Comparison of ENCODE assay signal across 26 cellular contexts in genomic region chr22:49717322-49717919, GRCh38.
"Had no signal": no experiment of that assay in that cellular context is flagged by ENCODE, and none has a peak within 500 bp of the region (broad histone marks: within the 10 kb centered on the region; RNA-seq: fewer than 3 reads in every experiment).

No MANE protein-coding gene starts in this region.

- H3K4me3 Mint-ChIP-seq: activated CD8-positive, alpha-beta T cell treated with anti-CD3 and anti-CD28 coated beads, Interleukin-2, amount 10 ng/mL, durations not matched to agents 7 days and 5 days; activated naive CD4-positive, alpha-beta T cell treated with anti-CD3 and anti-CD28 coated beads, Interleukin-2, amount 50 U/mL, for 24 hours; activated T-cell treated with anti-CD3 and anti-CD28 coated beads, Interleukin-2, amount 50 U/mL, for 72 hours; immature natural killer cell; mesothelial cell of epicardium; natural killer cell; stimulated activated memory B cell treated with anti-CD40 and anti-IgM and Interleukin-4, amounts not matched to agents 10 μg/mL and 1 μg/mL and 100 μg/mL, for 72 hours had no signal

- H3K4me3 ChIP-seq: body of pancreas, cardiac muscle cell, left lung, lung, stomach, suprapubic skin, tibial nerve had no signal

- H3K27me3 Mint-ChIP-seq: activated naive CD4-positive, alpha-beta T cell treated with anti-CD3 and anti-CD28 coated beads, Interleukin-2, amount 50 U/mL, for 24 hours had no signal

- H3K4me1 ChIP-seq: body of pancreas, foreskin keratinocyte, left lung, parathyroid adenoma, stomach, suprapubic skin, tibial nerve had no signal

- H3K36me3 ChIP-seq: cardiac muscle cell, left lung, stomach, suprapubic skin, tibial nerve, WERI-Rb-1 had no signal

- H3K9ac ChIP-seq: parathyroid adenoma had no signal

- H3K9me3 Mint-ChIP-seq: activated naive CD4-positive, alpha-beta T cell treated with anti-CD3 and anti-CD28 coated beads, Interleukin-2, amount 50 U/mL, for 24 hours; activated T-cell treated with anti-CD3 and anti-CD28 coated beads, Interleukin-2, amount 50 U/mL, for 72 hours; immature natural killer cell; mesothelial cell of epicardium; natural killer cell; stimulated activated memory B cell treated with anti-CD40 and anti-IgM and Interleukin-4, amounts not matched to agents 10 μg/mL and 1 μg/mL and 100 μg/mL, for 72 hours had no signal

- H3K27ac Mint-ChIP-seq: activated CD8-positive, alpha-beta T cell treated with anti-CD3 and anti-CD28 coated beads, Interleukin-2, amount 10 ng/mL, durations not matched to agents 7 days and 5 days; activated naive CD4-positive, alpha-beta T cell treated with anti-CD3 and anti-CD28 coated beads, Interleukin-2, amount 50 U/mL, for 24 hours; activated T-cell treated with anti-CD3 and anti-CD28 coated beads, Interleukin-2, amount 50 U/mL, for 72 hours; immature natural killer cell; mesothelial cell of epicardium; natural killer cell; stimulated activated memory B cell treated with anti-CD40 and anti-IgM and Interleukin-4, amounts not matched to agents 10 μg/mL and 1 μg/mL and 100 μg/mL, for 72 hours had no signal

- H3K27ac ChIP-seq: body of pancreas, cardiac muscle cell, foreskin keratinocyte, left lung, parathyroid adenoma, stomach, suprapubic skin, tibial nerve, WERI-Rb-1 had no signal

- ATAC-seq: activated CD8-positive, alpha-beta T cell treated with anti-CD3 and anti-CD28 coated beads, Interleukin-2, amount 10 ng/mL, durations not matched to agents 7 days and 5 days; activated T-cell treated with anti-CD3 and anti-CD28 coated beads, Interleukin-2, amount 50 U/mL, for 72 hours; body of pancreas; foreskin keratinocyte; left lung; natural killer cell; sciatic nerve; stimulated activated memory B cell treated with anti-CD40 and anti-IgM and Interleukin-4, amounts not matched to agents 10 μg/mL and 1 μg/mL and 100 μg/mL, for 72 hours had no signal

- DNase-seq: activated CD4-positive, alpha-beta T cell treated with anti-CD3 and anti-CD28 coated beads for 1 hour; activated CD4-positive, alpha-beta T cell treated with anti-CD3 and anti-CD28 coated beads, Interleukin-2, amount 50 U/mL, for 1 hour; activated CD8-positive, alpha-beta T cell treated with anti-CD3 and anti-CD28 coated beads, Interleukin-2, amount 10 ng/mL, durations not matched to agents 7 days and 5 days; activated gamma-delta T cell; activated T-cell treated with anti-CD3 and anti-CD28 coated beads, Interleukin-2, amount 50 U/mL, for 72 hours; anterior cingulate cortex; body of pancreas; foreskin keratinocyte; immature natural killer cell; kidney glomerular epithelial cell; natural killer cell; small intestine; stimulated activated CD4-positive, alpha-beta T cell treated with anti-CD3 and anti-CD28 coated beads, Interleukin-15, amount 100 ng/mL, for 24 hours; stomach; T-helper 1 cell; WERI-Rb-1 had no signal

- H3K27me3 ChIP-seq: body of pancreas, foreskin keratinocyte, tibial nerve had no signal

- H2AFZ ChIP-seq: parathyroid adenoma had no signal

- H3K9me3 ChIP-seq: body of pancreas, left lung, suprapubic skin had no signal

- H3K36me3 Mint-ChIP-seq: activated naive CD4-positive, alpha-beta T cell treated with anti-CD3 and anti-CD28 coated beads, Interleukin-2, amount 50 U/mL, for 24 hours; immature natural killer cell; mesothelial cell of epicardium; natural killer cell; stimulated activated memory B cell treated with anti-CD40 and anti-IgM and Interleukin-4, amounts not matched to agents 10 μg/mL and 1 μg/mL and 100 μg/mL, for 72 hours had no signal

- H3K4me1 Mint-ChIP-seq: activated naive CD4-positive, alpha-beta T cell treated with anti-CD3 and anti-CD28 coated beads, Interleukin-2, amount 50 U/mL, for 24 hours; immature natural killer cell; mesothelial cell of epicardium; natural killer cell; stimulated activated memory B cell treated with anti-CD40 and anti-IgM and Interleukin-4, amounts not matched to agents 10 μg/mL and 1 μg/mL and 100 μg/mL, for 72 hours had no signal

- H3K79me2 ChIP-seq: parathyroid adenoma had no signal
